Comparison of ENCODE assay signal across 8 cellular contexts in the genomic region with DNA sequence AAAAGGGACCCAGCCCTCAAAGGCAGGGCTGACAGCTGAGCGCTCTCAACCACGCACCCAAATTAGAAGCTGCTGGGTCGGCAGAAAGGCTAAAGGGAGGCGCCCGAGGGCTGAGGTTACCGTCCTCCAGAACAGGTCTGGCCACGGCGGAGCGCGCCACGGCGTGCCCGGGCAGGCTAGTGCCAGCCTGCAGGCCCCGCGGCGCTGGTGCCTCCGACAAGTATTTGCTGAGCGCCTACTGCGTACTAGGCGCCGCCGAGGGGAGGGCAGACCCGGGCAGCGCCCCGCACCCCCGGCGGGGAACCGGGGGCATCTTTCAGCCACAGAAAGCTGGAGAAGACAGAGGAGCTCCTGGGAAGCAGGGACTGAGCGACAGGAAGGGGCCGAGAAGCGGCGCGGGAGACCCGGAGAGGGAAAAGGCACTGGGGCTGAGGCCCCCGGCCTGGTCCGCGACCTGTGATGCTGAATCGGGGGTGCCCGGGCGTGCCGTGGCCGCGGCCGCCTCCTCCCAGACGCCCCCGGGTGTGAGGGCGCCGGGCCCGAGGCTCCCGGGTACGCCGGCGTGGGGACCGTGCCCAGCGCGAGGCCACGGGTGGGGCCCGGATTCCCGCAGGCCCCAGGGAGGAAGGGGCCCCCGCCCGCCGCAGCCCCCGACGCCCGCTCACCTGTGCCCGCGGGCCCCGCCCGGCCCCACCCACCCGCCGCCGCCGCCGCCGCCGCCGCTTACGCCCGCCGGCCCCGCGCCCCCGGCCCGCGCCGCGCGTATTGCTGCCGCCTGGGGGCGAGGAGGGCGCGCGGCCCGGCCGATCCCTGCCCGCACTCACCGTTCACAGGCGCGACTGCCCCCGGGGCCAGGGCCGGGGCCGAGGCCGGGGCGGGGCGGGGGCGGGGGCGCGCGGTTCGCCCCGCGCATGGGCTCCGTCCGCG. TPM values are rescaled to one million over a fixed set of nuclear protein-coding genes. Genes with fewer than 3 reads are reported as not detected.
DNase-seq lines count a peak whose midpoint lies in the region; ATAC-seq and TF ChIP-seq lines count a peak whose summit lies in the region.

No MANE protein-coding gene starts in this region.

- peak overlapping the region; percentile 87 for H3K4me2 ChIP-seq in GM23338

- peaks cover 10% of the 10 kb centered on the region; the same call in 2 of the 3 replicates for H3K36me3 Mint-ChIP-seq in GM23338 (ENCODE audit: low read depth)

- peaks cover 11% of the 10 kb centered on the region for H3F3A ChIP-seq in GM23338 (replicated peaks; ENCODE audit: low read depth)

- TF ChIP-seq CTCF in GM23338 (conservative IDR thresholded peaks at IDR 0.05; ENCODE audit: low read depth in 2 of 2) (no peak), astrocyte of the cerebellum (IDR thresholded peaks at IDR 0.05; ENCODE audit: low read depth, low read length, missing control alignments) (no peak)

- H2AFZ ChIP-seq in GM23338, result no peak overlapping the region

- peak; percentile 1; the same call in 2 of the 3 replicates for ATAC-seq in GM23338
- no peak for ATAC-seq in HG03521 (IDR thresholded peaks at IDR 0.05; ENCODE audit: unreplicated experiment)
- no peak for ATAC-seq in HG02973 (IDR thresholded peaks at IDR 0.05; ENCODE audit: unreplicated experiment)

- DNase-seq in DMS79 (lab: John Stamatoyannopoulos, UW) (peak; percentile 11), GM23338 (ENCODE audit: low spot score) (peak; percentile 44), NCI-H69 (lab: John Stamatoyannopoulos, UW) (peak; percentile 73), astrocyte of the cerebellum (ENCODE audit: low read depth) (no peak), iPS-NIHi11 (ENCODE audit: low spot score) (peak; percentile 57)
- DNase-seq in stimulated activated CD8-positive, alpha-beta memory T cell treated with anti-CD3 and anti-CD28 coated beads, Interleukin-4, amount 100 ng/mL, for 48 hours, result peak; percentile 51

- no peaks in the 10 kb centered on the region; the same call in 1 of the 2 replicates for H3K4me1 ChIP-seq in GM23338 (ENCODE audit: insufficient read depth)

- peaks cover 3% of the 10 kb centered on the region; the same call in 2 of the 3 replicates for H3K4me1 Mint-ChIP-seq in GM23338

- H3K27me3 ChIP-seq in GM23338 (ENCODE audit: insufficient read depth), result peaks cover 17% of the 10 kb centered on the region; the same call in 1 of the 2 replicates

- H3K36me3 ChIP-seq in GM23338 (ENCODE audit: insufficient read depth), result no peaks in the 10 kb centered on the region

- in situ Hi-C loops in astrocyte of the cerebellum (cut with HindIII; ENCODE audit: low sequenced_read_pairs), result no loop called here

- H3K79me2 ChIP-seq in GM23338 (replicated peaks; ENCODE audit: insufficient read depth), result no peaks in the 10 kb centered on the region; the same call in 1 of the 2 replicates

- H3K4me3 ChIP-seq in GM23338, result peak overlapping the region; percentile 81
- H3K4me3 ChIP-seq in astrocyte of the cerebellum (ENCODE audit: low read depth, low read length), result peak overlapping the region; percentile 79

- H3K4me3 Mint-ChIP-seq in GM23338, result peak overlapping the region; percentile 63

- H3K27ac Mint-ChIP-seq in GM23338, result no peak overlapping the region

- H3K27me3 Mint-ChIP-seq in GM23338 (ENCODE audit: insufficient read depth, low read depth, poor library complexity), result peaks cover 20% of the 10 kb centered on the region

- 0 out of 2 replicates have a peak, but pooled peaks cover 2% of the 10 kb centered on the region for H4K20me1 ChIP-seq in GM23338 (replicated peaks; ENCODE audit: insufficient read depth)

- no peak overlapping the region for H3K27ac ChIP-seq in GM23338 (ENCODE audit: low read depth)

- no peaks in the 10 kb centered on the region for H3K9me2 ChIP-seq in GM23338 (ENCODE audit: insufficient read depth)

- peaks cover 2% of the 10 kb centered on the region; the same call in 2 of the 3 replicates for H3K9me3 Mint-ChIP-seq in GM23338

TF ChIP-seq in GM23338, 12 proteins besides CTCF, POLR2A, EP300 and RAD21 (continues in another document):
- TF ChIP-seq JUNB (IDR thresholded peaks at IDR 0.05; ENCODE audit: unreplicated experiment), result no peak
- no peak for TF ChIP-seq POLR2AphosphoS5 (IDR thresholded peaks at IDR 0.05; ENCODE audit: low read depth)
- no peak for TF ChIP-seq ZNF462 (CRISPR knock-in tag; IDR thresholded peaks at IDR 0.05)
- TF ChIP-seq EZH2 (IDR thresholded peaks at IDR 0.05; ENCODE audit: low read depth, unreplicated experiment), result no peak
- TF ChIP-seq ZNF114 (CRISPR knock-in tag; IDR thresholded peaks at IDR 0.05), result no peak
- TF ChIP-seq STAT1 (IDR thresholded peaks at IDR 0.05; ENCODE audit: unreplicated experiment), result no peak
- TF ChIP-seq ETS1 (IDR thresholded peaks at IDR 0.05), result no peak

RNA-seq across cellular contexts. Expression of gene HRAS, which starts 0.5 kb away (rescaled TPM):
- total RNA-seq in GM23338 (2014; rRNA removed; shearing (Covaris generic)), result 28.7 and 37.9 TPM in 2 replicates
- polyA plus RNA-seq in GM23338 (2016; fragmentation: Nextera tagmentation; extraction: Ambion mirVana), result 46.3 and 48.7 TPM in 2 replicates

RNA-seq across cellular contexts. Expression of gene LRRC56, which starts 2.5 kb away (rescaled TPM):
- total RNA-seq in GM23338 (2014; rRNA removed; shearing (Covaris generic)), result 0.54 and 0.87 TPM in 2 replicates
- polyA plus RNA-seq in GM23338 (2016; fragmentation: Nextera tagmentation; extraction: Ambion mirVana), result 0.52 and 0.73 TPM in 2 replicates

RNA-seq across cellular contexts. Expression of gene LMNTD2, which starts 25.7 kb away (rescaled TPM):
- total RNA-seq in GM23338 (2014; rRNA removed; shearing (Covaris generic)), result 1.3 and 1.8 TPM in 2 replicates
- 1.9 and 2.1 TPM in 2 replicates for polyA plus RNA-seq in GM23338 (2016; fragmentation: Nextera tagmentation; extraction: Ambion mirVana)

RNA-seq across cellular contexts. Expression of gene RASSF7, which starts 25.9 kb away (rescaled TPM):
- 59.1 and 64.8 TPM in 2 replicates for total RNA-seq in GM23338 (2014; rRNA removed; shearing (Covaris generic))
- 37.6 and 39.6 TPM in 2 replicates for polyA plus RNA-seq in GM23338 (2016; fragmentation: Nextera tagmentation; extraction: Ambion mirVana)

RNA-seq across cellular contexts. Expression of gene RNH1, which starts 27.8 kb away (rescaled TPM):
- 50.4 and 56.3 TPM in 2 replicates for total RNA-seq in GM23338 (2014; rRNA removed; shearing (Covaris generic))
- polyA plus RNA-seq in GM23338 (2016; fragmentation: Nextera tagmentation; extraction: Ambion mirVana), result 32.3 and 33.3 TPM in 2 replicates
